27 cellular contexts compared by ENCODE assay signal in the genomic region with DNA sequence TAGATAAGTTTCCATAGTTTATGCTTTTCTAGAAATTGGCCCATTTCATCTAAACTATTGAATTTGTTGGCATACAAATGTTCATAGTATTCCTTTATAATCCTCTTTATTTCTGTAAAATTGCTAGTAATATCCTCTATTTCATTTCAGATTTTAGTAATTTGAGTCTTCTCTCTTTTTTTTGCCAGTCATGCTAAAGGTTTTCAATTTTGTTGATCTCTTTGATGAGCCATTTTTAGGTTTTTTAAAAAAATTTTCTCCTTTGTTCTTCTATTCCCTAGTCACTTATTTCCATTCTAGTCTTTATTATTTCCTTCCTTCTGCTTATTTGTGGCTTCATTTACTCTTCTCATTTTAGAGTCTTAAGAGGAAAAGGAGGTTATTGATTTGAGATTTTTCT.
"Had no signal": no experiment of that assay in that cellular context is flagged by ENCODE, and none has a peak within 500 bp of the region (broad histone marks: within the 10 kb centered on the region; RNA-seq: fewer than 3 reads in every experiment).

No MANE protein-coding gene starts in this region.

- H3K4me3 Mint-ChIP-seq: dendritic cell treated with granulocyte-macrophage colony-stimulating factor and Interleukin-4, amounts not matched to agents 40 ng/mL and 50 ng/mL, for 4 days; effector memory CD8-positive, alpha-beta T cell; endodermal cell; mesothelial cell of epicardium; naive B cell had no signal

- H3K27ac ChIP-seq: epithelial cell of prostate, esophagus squamous epithelium, gastrocnemius medialis, heart right ventricle, left lung, lower lobe of right lung had no signal

- DNase-seq: cortex of kidney; effector CD8-positive, alpha-beta T cell; effector memory CD8-positive, alpha-beta T cell; endodermal cell; erythroblast; esophagus squamous epithelium; foreskin fibroblast; foreskin melanocyte; gastrocnemius medialis; glutamatergic neuron; head of caudate nucleus; heart right ventricle; hippocampal formation; left cardiac atrium; left lung; left ventricle myocardium superior; lower lobe of right lung; mesenchymal stem cell; mucosa of descending colon; naive B cell had no signal

- ATAC-seq: effector memory CD8-positive, alpha-beta T cell; esophagus mucosa; gastrocnemius medialis; heart right ventricle; left cardiac atrium; left lung; left ventricle myocardium superior; lower lobe of right lung; mucosa of descending colon had no signal

- H3K27ac Mint-ChIP-seq: dendritic cell treated with granulocyte-macrophage colony-stimulating factor and Interleukin-4, amounts not matched to agents 40 ng/mL and 50 ng/mL, for 4 days; effector memory CD8-positive, alpha-beta T cell; endodermal cell; mesothelial cell of epicardium; naive B cell had no signal

- H3K36me3 ChIP-seq: esophagus squamous epithelium, gastrocnemius medialis, heart right ventricle, left lung, lower lobe of right lung had no signal

- H3K36me3 Mint-ChIP-seq: mesothelial cell of epicardium had no signal

- H3K27me3 Mint-ChIP-seq: dendritic cell treated with granulocyte-macrophage colony-stimulating factor and Interleukin-4, amounts not matched to agents 40 ng/mL and 50 ng/mL, for 4 days; effector memory CD8-positive, alpha-beta T cell had no signal

- H3K9me3 ChIP-seq: esophagus squamous epithelium, gastrocnemius medialis, mucosa of descending colon had no signal

- FAIRE-seq: endometrium, islet of Langerhans, keratinocyte had no signal

- H3K4me3 ChIP-seq: esophagus squamous epithelium, gastrocnemius medialis, heart right ventricle, left lung, lower lobe of right lung, mucosa of descending colon had no signal

- H3K4me1 Mint-ChIP-seq: mesothelial cell of epicardium, naive B cell had no signal

- H3K27me3 ChIP-seq: esophagus squamous epithelium, gastrocnemius medialis, heart right ventricle, left lung had no signal

- H3K4me1 ChIP-seq: esophagus squamous epithelium, gastrocnemius medialis, left lung, lower lobe of right lung had no signal
